ENCODE assay signal across 17 cellular contexts in genomic region chr11:112343368-112344039, GRCh38.
DNase-seq lines count a peak whose midpoint lies in the region; ATAC-seq and TF ChIP-seq lines count a peak whose summit lies in the region.
"Had no signal": no experiment of that assay in that cellular context is flagged by ENCODE, and none has a peak within 500 bp of the region (broad histone marks: within the 10 kb centered on the region; RNA-seq: fewer than 3 reads in every experiment).

No MANE protein-coding gene starts in this region.

- no peaks in the 10 kb centered on the region for H3K36me3 Mint-ChIP-seq in WTC11

- peaks cover 6% of the 10 kb centered on the region for H3K4me1 Mint-ChIP-seq in WTC11
- H3K4me1 Mint-ChIP-seq: stimulated activated memory B cell treated with anti-CD40 and anti-IgM and Interleukin-4, amounts not matched to agents 10 μg/mL and 1 μg/mL and 100 μg/mL, for 72 hours had no signal

- H3K4me3 ChIP-seq in BLaER1 treated with 17β-estradiol and CSF1 and Interleukin-3, amounts not matched to agents 10 nM and 100 nM: no peak overlapping the region
- H3K4me3 ChIP-seq: body of pancreas had no signal

- ATAC-seq in WTC11 (peak; percentile 36; the same call in 1 of the 2 replicates), HG03378 (IDR thresholded peaks at IDR 0.05; ENCODE audit: unreplicated experiment) (no peak), HG03135 (IDR thresholded peaks at IDR 0.05; ENCODE audit: unreplicated experiment) (no peak)
- ATAC-seq: body of pancreas; Panc1; stimulated activated memory B cell treated with anti-CD40 and anti-IgM and Interleukin-4, amounts not matched to agents 10 μg/mL and 1 μg/mL and 100 μg/mL, for 72 hours had no signal

- no peaks in the 10 kb centered on the region for H3K9me3 ChIP-seq in BLaER1 treated with 17β-estradiol and CSF1 and Interleukin-3, amounts not matched to agents 10 nM and 100 nM (replicated peaks in 1 of 11)
- H3K9me3 ChIP-seq: body of pancreas had no signal

- H4K20me1 ChIP-seq in BLaER1 treated with 17β-estradiol and CSF1 and Interleukin-3, amounts not matched to agents 10 nM and 100 nM: no peaks in the 10 kb centered on the region; a peak in 1 of 22 replicates

- DNase-seq in NCI-H146 treated with DMSO at 0.1 percent for 48 hours (lab: John Stamatoyannopoulos, UW; ENCODE audit: unreplicated experiment): peak; percentile 40
- DNase-seq in WTC11 (ENCODE audit: low spot score): no peak
- DNase-seq in iris pigment epithelial cell (ENCODE audit: low read depth): peak; percentile 67
- DNase-seq in NCI-H524 treated with DMSO at 0.1 percent for 48 hours (lab: John Stamatoyannopoulos, UW): no peak
- DNase-seq in posterior vena cava (ENCODE audit: low spot score): no peak
- DNase-seq: activated CD4-positive, alpha-beta T cell treated with anti-CD3 and anti-CD28 coated beads for 48 hours; body of pancreas; KBM-7; NCI-H2171; posterior cingulate gyrus; stimulated activated CD4-positive, alpha-beta T cell treated with anti-CD3 and anti-CD28 coated beads, Interleukin-2, amount 100 ng/mL, for 48 hours had no signal

- H3K27me3 ChIP-seq in BLaER1 treated with 17β-estradiol and CSF1 and Interleukin-3, amounts not matched to agents 10 nM and 100 nM: no peaks in the 10 kb centered on the region
- H3K27me3 ChIP-seq: body of pancreas had no signal

- H3K4me2 ChIP-seq in BLaER1 treated with 17β-estradiol and CSF1 and Interleukin-3, amounts not matched to agents 10 nM and 100 nM: peak overlapping the region in 9 of 11 experiments; percentile 10 to 64 (median 51); a peak in 13 of 22 replicates

- intact Hi-C loops in posterior vena cava (cut with DNase I): no loop called here

- no peaks in the 10 kb centered on the region for H3K36me3 ChIP-seq in BLaER1 treated with 17β-estradiol and CSF1 and Interleukin-3, amounts not matched to agents 10 nM and 100 nM

- H3K9ac ChIP-seq in BLaER1 treated with 17β-estradiol and CSF1 and Interleukin-3, amounts not matched to agents 10 nM and 100 nM: no peak overlapping the region

- no peaks in the 10 kb centered on the region for H3K9me3 Mint-ChIP-seq in WTC11
- H3K9me3 Mint-ChIP-seq: stimulated activated memory B cell treated with anti-CD40 and anti-IgM and Interleukin-4, amounts not matched to agents 10 μg/mL and 1 μg/mL and 100 μg/mL, for 72 hours; T-helper 1 cell treated with Interleukin-12 subunit alpha and Interleukin-12 subunit beta and Interleukin-4 antibody, amounts not matched to agents 30 μg/mL and 1 μg/mL, for 36 hours had no signal

- no peak overlapping the region for H3K27ac Mint-ChIP-seq in WTC11
- H3K27ac Mint-ChIP-seq: stimulated activated memory B cell treated with anti-CD40 and anti-IgM and Interleukin-4, amounts not matched to agents 10 μg/mL and 1 μg/mL and 100 μg/mL, for 72 hours; T-helper 1 cell treated with Interleukin-12 subunit alpha and Interleukin-12 subunit beta and Interleukin-4 antibody, amounts not matched to agents 30 μg/mL and 1 μg/mL, for 36 hours had no signal

- POLR2A ChIA-PET in WTC11 (lab: Charles Lee): no interaction called here

- no peak overlapping the region for H3K27ac ChIP-seq in BLaER1 treated with 17β-estradiol and CSF1 and Interleukin-3, amounts not matched to agents 10 nM and 100 nM
- H3K27ac ChIP-seq: body of pancreas had no signal

- H3K4me1 ChIP-seq in BLaER1 treated with 17β-estradiol and CSF1 and Interleukin-3, amounts not matched to agents 10 nM and 100 nM: peaks cover 0 to 33% (median 27%) of the 10 kb centered on the region in 10 experiments; a peak in 15 of 20 replicates

- CTCF ChIA-PET in WTC11 (lab: Charles Lee): no interaction called here

- no peak overlapping the region for H3K4me3 Mint-ChIP-seq in WTC11
- H3K4me3 Mint-ChIP-seq: stimulated activated memory B cell treated with anti-CD40 and anti-IgM and Interleukin-4, amounts not matched to agents 10 μg/mL and 1 μg/mL and 100 μg/mL, for 72 hours; T-helper 1 cell treated with Interleukin-12 subunit alpha and Interleukin-12 subunit beta and Interleukin-4 antibody, amounts not matched to agents 30 μg/mL and 1 μg/mL, for 36 hours had no signal

- no peak for TF ChIP-seq CTCF in WTC11 (IDR thresholded peaks at IDR 0.05)

- no peaks in the 10 kb centered on the region; the same call in 1 of the 2 replicates for H3K27me3 Mint-ChIP-seq in WTC11 (ENCODE audit: low read depth)
- H3K27me3 Mint-ChIP-seq: stimulated activated memory B cell treated with anti-CD40 and anti-IgM and Interleukin-4, amounts not matched to agents 10 μg/mL and 1 μg/mL and 100 μg/mL, for 72 hours had no signal

TF ChIP-seq in WTC11, 78 proteins besides CTCF, POLR2A, EP300 and RAD21 (continues in another document):
- TF ChIP-seq, protein P1, sequence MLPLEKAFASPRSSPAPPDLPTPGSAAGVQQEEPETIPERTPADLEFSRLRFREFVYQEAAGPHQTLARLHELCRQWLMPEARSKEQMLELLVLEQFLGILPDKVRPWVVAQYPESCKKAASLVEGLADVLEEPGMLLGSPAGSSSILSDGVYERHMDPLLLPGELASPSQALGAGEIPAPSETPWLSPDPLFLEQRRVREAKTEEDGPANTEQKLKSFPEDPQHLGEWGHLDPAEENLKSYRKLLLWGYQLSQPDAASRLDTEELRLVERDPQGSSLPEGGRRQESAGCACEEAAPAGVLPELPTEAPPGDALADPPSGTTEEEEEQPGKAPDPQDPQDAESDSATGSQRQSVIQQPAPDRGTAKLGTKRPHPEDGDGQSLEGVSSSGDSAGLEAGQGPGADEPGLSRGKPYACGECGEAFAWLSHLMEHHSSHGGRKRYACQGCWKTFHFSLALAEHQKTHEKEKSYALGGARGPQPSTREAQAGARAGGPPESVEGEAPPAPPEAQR (CRISPR knock-in tag; IDR thresholded peaks at IDR 0.05): no peak
- TF ChIP-seq RORB (CRISPR knock-in tag; IDR thresholded peaks at IDR 0.05) (no peak), RELA (CRISPR knock-in tag; IDR thresholded peaks at IDR 0.05; ENCODE audit: borderline replicate concordance) (no peak), MLX (CRISPR knock-in tag; IDR thresholded peaks at IDR 0.05) (no peak), OVOL2 (CRISPR knock-in tag; IDR thresholded peaks at IDR 0.05; ENCODE audit: borderline replicate concordance) (no peak), IRF2 (CRISPR knock-in tag; IDR thresholded peaks at IDR 0.05; ENCODE audit: borderline replicate concordance, low read depth) (no peak), FOXJ3 (CRISPR knock-in tag; IDR thresholded peaks at IDR 0.05; ENCODE audit: borderline replicate concordance) (no peak), NR2C2 (CRISPR knock-in tag; IDR thresholded peaks at IDR 0.05) (no peak), NR3C1 (CRISPR knock-in tag; conservative IDR thresholded peaks at IDR 0.05; ENCODE audit: low read depth) (no peak), ZNF512 (CRISPR knock-in tag; IDR thresholded peaks at IDR 0.05; ENCODE audit: borderline replicate concordance) (no peak)
- TF ChIP-seq, protein P2, sequence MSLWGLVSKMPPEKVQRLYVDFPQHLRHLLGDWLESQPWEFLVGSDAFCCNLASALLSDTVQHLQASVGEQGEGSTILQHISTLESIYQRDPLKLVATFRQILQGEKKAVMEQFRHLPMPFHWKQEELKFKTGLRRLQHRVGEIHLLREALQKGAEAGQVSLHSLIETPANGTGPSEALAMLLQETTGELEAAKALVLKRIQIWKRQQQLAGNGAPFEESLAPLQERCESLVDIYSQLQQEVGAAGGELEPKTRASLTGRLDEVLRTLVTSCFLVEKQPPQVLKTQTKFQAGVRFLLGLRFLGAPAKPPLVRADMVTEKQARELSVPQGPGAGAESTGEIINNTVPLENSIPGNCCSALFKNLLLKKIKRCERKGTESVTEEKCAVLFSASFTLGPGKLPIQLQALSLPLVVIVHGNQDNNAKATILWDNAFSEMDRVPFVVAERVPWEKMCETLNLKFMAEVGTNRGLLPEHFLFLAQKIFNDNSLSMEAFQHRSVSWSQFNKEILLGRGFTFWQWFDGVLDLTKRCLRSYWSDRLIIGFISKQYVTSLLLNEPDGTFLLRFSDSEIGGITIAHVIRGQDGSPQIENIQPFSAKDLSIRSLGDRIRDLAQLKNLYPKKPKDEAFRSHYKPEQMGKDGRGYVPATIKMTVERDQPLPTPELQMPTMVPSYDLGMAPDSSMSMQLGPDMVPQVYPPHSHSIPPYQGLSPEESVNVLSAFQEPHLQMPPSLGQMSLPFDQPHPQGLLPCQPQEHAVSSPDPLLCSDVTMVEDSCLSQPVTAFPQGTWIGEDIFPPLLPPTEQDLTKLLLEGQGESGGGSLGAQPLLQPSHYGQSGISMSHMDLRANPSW (CRISPR knock-in tag; conservative IDR thresholded peaks at IDR 0.05; ENCODE audit: low read depth): no peak
- TF ChIP-seq, protein P3, sequence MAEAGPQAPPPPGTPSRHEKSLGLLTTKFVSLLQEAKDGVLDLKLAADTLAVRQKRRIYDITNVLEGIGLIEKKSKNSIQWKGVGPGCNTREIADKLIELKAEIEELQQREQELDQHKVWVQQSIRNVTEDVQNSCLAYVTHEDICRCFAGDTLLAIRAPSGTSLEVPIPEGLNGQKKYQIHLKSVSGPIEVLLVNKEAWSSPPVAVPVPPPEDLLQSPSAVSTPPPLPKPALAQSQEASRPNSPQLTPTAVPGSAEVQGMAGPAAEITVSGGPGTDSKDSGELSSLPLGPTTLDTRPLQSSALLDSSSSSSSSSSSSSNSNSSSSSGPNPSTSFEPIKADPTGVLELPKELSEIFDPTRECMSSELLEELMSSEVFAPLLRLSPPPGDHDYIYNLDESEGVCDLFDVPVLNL (CRISPR knock-in tag; IDR thresholded peaks at IDR 0.05; ENCODE audit: borderline replicate concordance, low read depth): no peak

Comparison
In these comparisons a context has a peak if more than half of its experiments do, and no peak if none do; other contexts are left out.
1. DNase-seq: peak in NCI-H146 treated with DMSO at 0.1 percent for 48 hours (single experiment) and iris pigment epithelial cell (single experiment); none in WTC11 (single experiment), NCI-H524 treated with DMSO at 0.1 percent for 48 hours (single experiment) and posterior vena cava (single experiment).